Comparison of ENCODE assay signal across 14 cellular contexts in the genomic region with DNA sequence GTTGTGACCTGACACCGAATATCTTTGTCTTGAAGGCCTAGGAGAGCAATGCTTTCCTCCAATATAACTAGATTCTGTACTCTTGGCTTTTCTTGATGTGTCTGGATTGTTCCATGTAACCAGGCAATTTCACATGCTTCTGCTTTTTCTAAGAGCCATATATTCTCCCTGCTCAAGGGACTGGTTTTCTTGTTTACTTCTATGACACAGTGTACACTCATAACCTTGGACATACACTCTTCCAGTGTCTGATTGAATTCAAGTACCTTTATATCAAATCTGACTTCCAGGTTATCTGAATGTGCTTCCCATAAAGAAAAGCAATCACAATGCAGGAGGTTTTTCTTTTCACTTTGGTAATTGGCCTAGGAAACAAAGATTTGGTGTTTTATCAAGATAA. TPM values are rescaled to one million over a fixed set of nuclear protein-coding genes. Genes with fewer than 3 reads are reported as not detected.
DNase-seq lines count a peak whose midpoint lies in the region; ATAC-seq and TF ChIP-seq lines count a peak whose summit lies in the region.
"Had no signal": no experiment of that assay in that cellular context is flagged by ENCODE, and none has a peak within 500 bp of the region (broad histone marks: within the 10 kb centered on the region; RNA-seq: fewer than 3 reads in every experiment).

No MANE protein-coding gene starts in this region.

- no peak overlapping the region for H3K9ac ChIP-seq in Loucy (ENCODE audit: low read depth, low read length, poor library complexity, severe bottlenecking)

- no peak overlapping the region for H3K4me3 Mint-ChIP-seq in chondrocyte (ENCODE audit: unreplicated experiment)

- no peaks in the 10 kb centered on the region for H3K4me1 ChIP-seq in Loucy (ENCODE audit: insufficient read depth, low read length, poor library complexity, severe bottlenecking)
- no peaks in the 10 kb centered on the region for H3K4me1 ChIP-seq in mucosa of descending colon (ENCODE audit: low read depth)

- intact Hi-C loops in mucosa of descending colon (cut with DNase I, micrococcal nuclease): no loop called here

- H3K36me3 ChIP-seq in Loucy (ENCODE audit: insufficient read depth, low read length) (no peaks in the 10 kb centered on the region), mucosa of descending colon (ENCODE audit: low read depth) (no peaks in the 10 kb centered on the region)

- no peaks in the 10 kb centered on the region for H3F3A ChIP-seq in Loucy (ENCODE audit: low read depth)

- TF ChIP-seq CTCF in Loucy (conservative IDR thresholded peaks at IDR 0.05; ENCODE audit: low read length) (no peak), chondrocyte (IDR thresholded peaks at IDR 0.05) (no peak), mucosa of descending colon (IDR thresholded peaks at IDR 0.05) (no peak)

- H3K9me3 ChIP-seq in Loucy (ENCODE audit: insufficient read depth, low read depth, low read length) (no peaks in the 10 kb centered on the region), mucosa of descending colon (no peaks in the 10 kb centered on the region)

- H3K4me1 Mint-ChIP-seq in chondrocyte (ENCODE audit: low read depth): peaks cover 15% of the 10 kb centered on the region

- peak; percentile 31 for ATAC-seq in mucosa of descending colon

- no peaks in the 10 kb centered on the region for H3K36me3 Mint-ChIP-seq in chondrocyte (ENCODE audit: low read depth)

- no peaks in the 10 kb centered on the region for H3K79me2 ChIP-seq in Loucy (ENCODE audit: insufficient read depth, low read length)

- H2AFZ ChIP-seq in Loucy (ENCODE audit: low read length): peak overlapping the region; percentile 8; the same call in 1 of the 2 replicates

- H3K4me3 ChIP-seq in Loucy (ENCODE audit: low read length, poor library complexity, severe bottlenecking): no peak overlapping the region
- no peak overlapping the region for H3K4me3 ChIP-seq in mucosa of descending colon

- H3K27me3 ChIP-seq in Loucy (ENCODE audit: insufficient read depth, low read length, poor library complexity, severe bottlenecking): no peaks in the 10 kb centered on the region

- H3K9me3 Mint-ChIP-seq in chondrocyte (ENCODE audit: low read depth): peaks cover 3% of the 10 kb centered on the region

- DNase-seq in ELR (ENCODE audit: low read depth): peak; percentile 27
- DNase-seq in chondrocyte (ENCODE audit: low spot score): no peak
- no peak for DNase-seq in mucosa of descending colon
- no peak for DNase-seq in NCI-H1436 treated with DMSO at 0.1 percent for 48 hours (lab: John Stamatoyannopoulos, UW)
- no peak for DNase-seq in NCI-H2196 treated with DMSO at 0.1 percent for 48 hours (lab: John Stamatoyannopoulos, UW; ENCODE audit: unreplicated experiment)
- DNase-seq in NCI-H69 (lab: John Stamatoyannopoulos, UW): no peak
- DNase-seq: AML-193, MV-4-11, NCI-H1417 treated with DMSO at 0.1 percent for 48 hours, NCI-H2029 treated with DMSO at 0.1 percent for 48 hours, NCI-H2227 treated with DMSO at 0.1 percent for 48 hours, NCI-H524 treated with DMSO at 0.1 percent for 48 hours, OCI-M1 had no signal

- H4K20me1 ChIP-seq in Loucy (ENCODE audit: insufficient read depth, low read length, poor library complexity, severe bottlenecking): no peaks in the 10 kb centered on the region

- H3K4me2 ChIP-seq in Loucy (ENCODE audit: low read depth, low read length, poor library complexity, severe bottlenecking): no peak overlapping the region

- no peaks in the 10 kb centered on the region for H3K9me2 ChIP-seq in Loucy (replicated peaks; ENCODE audit: low read depth, low read length)

- peak overlapping the region; percentile 59 for H3K27ac Mint-ChIP-seq in chondrocyte (ENCODE audit: unreplicated experiment)

- no peaks in the 10 kb centered on the region for H3K27me3 Mint-ChIP-seq in chondrocyte (ENCODE audit: low read depth)

RNA-seq across cellular contexts. Expression of a gene that starts 17.4 kb away (rescaled TPM):
- 66.1 to 79.6 TPM (median 68.8 TPM) in 3 replicates for total RNA-seq in chondrocyte
- total RNA-seq in mucosa of descending colon: 10 to 100 TPM; 66.7 to 87.6 (median 81.0) TPM

RNA-seq across cellular contexts. Expression of a gene that starts 49.2 kb away (rescaled TPM):
- 32.3 to 35.2 TPM (median 34.0 TPM) in 3 replicates for total RNA-seq in chondrocyte
- total RNA-seq in mucosa of descending colon: 10 to 100 TPM; 53.7 to 70.1 (median 55.0) TPM
